Comparison of ENCODE assay signal across 19 cellular contexts in the genomic region with DNA sequence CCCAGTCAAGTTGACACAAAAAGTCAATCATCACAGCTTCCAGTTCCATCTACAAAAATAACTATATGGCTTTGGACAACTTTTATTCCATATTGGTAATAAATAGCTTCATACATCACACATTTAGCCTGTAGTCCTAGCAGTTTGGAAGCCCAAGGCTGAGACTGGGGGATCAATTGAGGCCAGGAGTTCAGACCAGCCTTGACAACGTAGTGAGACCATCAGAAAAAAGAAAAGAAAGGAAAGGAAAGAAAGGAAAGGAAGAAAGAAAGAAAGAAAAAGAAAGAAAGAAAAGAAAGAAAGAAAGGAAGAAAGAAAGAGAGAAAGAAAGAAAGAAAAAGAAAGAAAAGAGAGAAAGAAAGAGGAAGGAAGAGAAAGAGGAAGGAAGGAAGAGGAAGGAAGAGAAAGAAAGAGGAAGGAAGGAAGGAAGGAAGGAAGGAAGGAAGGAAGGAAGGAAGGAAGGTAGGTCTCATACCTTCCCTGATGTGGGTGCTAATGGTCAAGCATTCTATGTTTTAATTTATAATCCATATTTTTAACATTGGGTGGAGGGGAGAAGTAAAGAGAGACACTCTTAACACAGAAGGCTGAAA.
"Had no signal": no experiment of that assay in that cellular context is flagged by ENCODE, and none has a peak within 500 bp of the region (broad histone marks: within the 10 kb centered on the region; RNA-seq: fewer than 3 reads in every experiment).

No MANE protein-coding gene starts in this region.

- H3K27ac ChIP-seq: body of pancreas, cardiac muscle cell, dorsolateral prefrontal cortex had no signal

- H3K27me3 ChIP-seq: body of pancreas had no signal

- H3K9me3 ChIP-seq: body of pancreas had no signal

- H3K36me3 ChIP-seq: cardiac muscle cell had no signal

- H3K4me3 ChIP-seq: body of pancreas, cardiac muscle cell, dorsolateral prefrontal cortex had no signal

- H3K4me1 ChIP-seq: body of pancreas had no signal

- DNase-seq: activated B cell treated with CpG ODN at 0.5 μM for 24 hours; activated CD4-positive, alpha-beta T cell treated with anti-CD3 and anti-CD28 coated beads for 36 hours; activated CD4-positive, alpha-beta T cell treated with anti-CD3 and anti-CD28 coated beads, Interleukin-2, amount 50 U/mL, for 48 hours; activated CD8-positive, alpha-beta memory T cell treated with anti-CD3 and anti-CD28 coated beads, Interleukin-2, amount 50 U/mL, for 48 hours; activated naive CD4-positive, alpha-beta T cell treated with Interleukin-2 at 50 U/mL for 16 hours; activated naive CD8-positive, alpha-beta T cell treated with anti-CD3 and anti-CD28 coated beads, Interleukin-2, amount 50 U/mL, for 24 hours; activated T-cell treated with anti-CD3 and anti-CD28 coated beads, Interleukin-2, amount 50 U/mL, for 48 hours; body of pancreas; dorsolateral prefrontal cortex; effector memory CD8-positive, alpha-beta T cell; hippocampal formation; kidney glomerular epithelial cell; nephron progenitor cell; small intestine; stimulated activated CD4-positive, alpha-beta T cell treated with anti-CD3 and anti-CD28 coated beads, Interleukin-2, amount 100 ng/mL, for 48 hours; stimulated activated naive CD4-positive, alpha-beta T cell; T1000 had no signal

- ATAC-seq: activated CD4-positive, alpha-beta T cell treated with anti-CD3 and anti-CD28 coated beads for 36 hours; activated naive CD8-positive, alpha-beta T cell treated with anti-CD3 and anti-CD28 coated beads, Interleukin-2, amount 50 U/mL, for 24 hours; body of pancreas; effector memory CD8-positive, alpha-beta T cell; esophagus mucosa had no signal
